ENCODE assay signal across 8 cellular contexts in the genomic region with DNA sequence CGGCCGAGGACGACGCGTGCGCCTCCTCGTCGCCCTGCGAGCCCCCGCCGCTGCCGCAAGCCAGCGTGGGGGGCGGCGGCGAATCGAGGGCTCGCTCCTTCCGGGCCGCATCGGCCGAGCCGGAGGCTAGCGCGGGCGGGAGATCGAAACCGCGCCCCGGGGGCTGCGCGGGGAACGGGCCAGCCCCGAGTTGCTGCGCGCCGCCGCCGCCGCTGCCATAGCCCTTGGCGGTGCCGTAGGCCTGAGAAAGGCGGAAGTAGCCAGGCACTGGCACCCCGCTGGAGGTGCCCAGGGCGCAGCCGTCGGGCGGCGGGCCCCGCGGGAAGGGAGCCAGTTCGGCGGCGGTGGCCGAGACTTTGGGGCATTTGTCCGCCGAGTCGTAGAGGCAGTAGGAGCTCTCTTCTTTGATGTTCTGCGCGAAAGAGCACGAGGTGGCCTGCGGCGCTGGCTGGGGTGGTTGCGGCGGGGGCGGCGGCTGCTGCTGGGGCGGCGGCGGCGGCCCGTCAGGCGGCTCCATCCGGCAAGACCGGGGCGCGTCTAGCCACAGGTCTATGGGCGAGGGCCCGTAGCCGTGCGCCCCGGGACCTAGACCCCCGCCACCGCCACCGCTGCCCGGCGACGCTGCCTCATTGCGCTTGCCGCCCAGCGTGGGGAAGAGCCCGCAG. TPM values are rescaled to one million over a fixed set of nuclear protein-coding genes. Genes with fewer than 3 reads are reported as not detected.
A peak's percentile ranks its signal among the peaks of the same experiment; 100 is the strongest.
DNase-seq lines count a peak whose midpoint lies in the region; ATAC-seq and TF ChIP-seq lines count a peak whose summit lies in the region.

No MANE protein-coding gene starts in this region.

- WGBS in smooth muscle cell (ENCODE audit: low lambda C conversion rate), result under 1% methylated on average over 70 of the region's 92 CpGs

- peak overlapping the region; percentile 67 for H3K4me3 ChIP-seq in smooth muscle cell

- H3F3A ChIP-seq in smooth muscle cell (ENCODE audit: low read depth), result peaks cover 4% of the 10 kb centered on the region

- H3K79me2 ChIP-seq in smooth muscle cell (ENCODE audit: low read depth), result peaks cover 100% of the 10 kb centered on the region

- no peak overlapping the region for H3K4me3 Mint-ChIP-seq in activated naive CD4-positive, alpha-beta T cell treated with anti-CD3 and anti-CD28 coated beads, Interleukin-2, amount 10 ng/mL, durations not matched to agents 7 days and 5 days
- H3K4me3 Mint-ChIP-seq in activated naive CD4-positive, alpha-beta T cell treated with anti-CD3 and anti-CD28 coated beads for 36 hours, result no peak overlapping the region

- no peaks in the 10 kb centered on the region for H3K9me3 ChIP-seq in smooth muscle cell (replicated peaks; ENCODE audit: low read depth)

- no peak for TF ChIP-seq CTCF in VCaP (conservative IDR thresholded peaks at IDR 0.05)
- TF ChIP-seq CTCF in smooth muscle cell (IDR thresholded peaks at IDR 0.05; ENCODE audit: borderline replicate concordance, insufficient read depth, poor library complexity, severe bottlenecking), result no peak

- H2AFZ ChIP-seq in smooth muscle cell (ENCODE audit: low read depth), result no peak overlapping the region

- H3K36me3 ChIP-seq in smooth muscle cell (ENCODE audit: low read depth), result no peaks in the 10 kb centered on the region

- H3K36me3 Mint-ChIP-seq in activated naive CD4-positive, alpha-beta T cell treated with anti-CD3 and anti-CD28 coated beads, Interleukin-2, amount 10 ng/mL, durations not matched to agents 7 days and 5 days, result peaks cover 8% of the 10 kb centered on the region
- H3K36me3 Mint-ChIP-seq in activated naive CD4-positive, alpha-beta T cell treated with anti-CD3 and anti-CD28 coated beads for 36 hours (ENCODE audit: low read depth), result no peaks in the 10 kb centered on the region

- peaks cover 98% of the 10 kb centered on the region for H3K27me3 Mint-ChIP-seq in activated naive CD4-positive, alpha-beta T cell treated with anti-CD3 and anti-CD28 coated beads, Interleukin-2, amount 10 ng/mL, durations not matched to agents 7 days and 5 days
- H3K27me3 Mint-ChIP-seq in activated naive CD4-positive, alpha-beta T cell treated with anti-CD3 and anti-CD28 coated beads for 36 hours (ENCODE audit: low read depth), result peaks cover 65% of the 10 kb centered on the region

- intact Hi-C loops in activated naive CD4-positive, alpha-beta T cell treated with anti-CD3 and anti-CD28 coated beads for 36 hours (cut with micrococcal nuclease), result loop anchor here (1.0 to 5.0 kb wide), 2 partner anchors 11 to 69 kb away; a partner anchor contains a TSS
- intact Hi-C loops in left ventricle myocardium superior (cut with micrococcal nuclease), result no loop called here

- peaks cover 40% of the 10 kb centered on the region for H4K20me1 ChIP-seq in smooth muscle cell (ENCODE audit: low read depth)

- peaks cover 25% of the 10 kb centered on the region for H3K27me3 ChIP-seq in smooth muscle cell (ENCODE audit: low read depth)

- no peaks in the 10 kb centered on the region for H3K4me1 ChIP-seq in smooth muscle cell (ENCODE audit: low read depth)

- H3K27ac Mint-ChIP-seq in activated naive CD4-positive, alpha-beta T cell treated with anti-CD3 and anti-CD28 coated beads, Interleukin-2, amount 10 ng/mL, durations not matched to agents 7 days and 5 days, result no peak overlapping the region
- H3K27ac Mint-ChIP-seq in activated naive CD4-positive, alpha-beta T cell treated with anti-CD3 and anti-CD28 coated beads for 36 hours, result no peak overlapping the region

- peak; percentile 21 for DNase-seq in activated naive CD4-positive, alpha-beta T cell treated with anti-CD3 and anti-CD28 coated beads, Interleukin-2, amount 10 ng/mL, durations not matched to agents 7 days and 5 days
- DNase-seq in activated naive CD4-positive, alpha-beta T cell treated with anti-CD3 and anti-CD28 coated beads for 36 hours, result no peak
- DNase-seq in left ventricle myocardium superior (no peak), smooth muscle cell (lab: John Stamatoyannopoulos, UW; ENCODE audit: unreplicated experiment) (no peak), T-helper 9 cell (no peak)

- H3K27ac ChIP-seq in VCaP (peak overlapping the region; percentile 99), smooth muscle cell (ENCODE audit: low read depth) (peak overlapping the region; percentile 95)

- peak overlapping the region; percentile 88 for H3K9ac ChIP-seq in smooth muscle cell (ENCODE audit: low read depth)

- ATAC-seq in left ventricle myocardium superior (peak; percentile 30), GM18520 (IDR thresholded peaks at IDR 0.05; ENCODE audit: unreplicated experiment) (no peak), GM19452 (IDR thresholded peaks at IDR 0.05; ENCODE audit: unreplicated experiment) (no peak)

- CTCF ChIA-PET in activated naive CD4-positive, alpha-beta T cell treated with anti-CD3 and anti-CD28 coated beads, Interleukin-2, amount 10 ng/mL, durations not matched to agents 7 days and 5 days (lab: Charles Lee), result interaction anchor here (2.3 kb wide), 1 partner anchor 23 kb away, joined by 6 read pairs; no protein-coding TSS in a partner anchor
- CTCF ChIA-PET in activated naive CD4-positive, alpha-beta T cell treated with anti-CD3 and anti-CD28 coated beads for 36 hours (lab: Charles Lee), result interaction anchor here (0.6 kb wide), 1 partner anchor 370 kb away, joined by 3 read pairs; no protein-coding TSS in a partner anchor

- no peaks in the 10 kb centered on the region for H3K9me3 Mint-ChIP-seq in activated naive CD4-positive, alpha-beta T cell treated with anti-CD3 and anti-CD28 coated beads, Interleukin-2, amount 10 ng/mL, durations not matched to agents 7 days and 5 days
- no peaks in the 10 kb centered on the region for H3K9me3 Mint-ChIP-seq in activated naive CD4-positive, alpha-beta T cell treated with anti-CD3 and anti-CD28 coated beads for 36 hours

- peaks cover 10% of the 10 kb centered on the region for H3K4me1 Mint-ChIP-seq in activated naive CD4-positive, alpha-beta T cell treated with anti-CD3 and anti-CD28 coated beads, Interleukin-2, amount 10 ng/mL, durations not matched to agents 7 days and 5 days
- H3K4me1 Mint-ChIP-seq in activated naive CD4-positive, alpha-beta T cell treated with anti-CD3 and anti-CD28 coated beads for 36 hours (ENCODE audit: low read depth), result peaks cover 24% of the 10 kb centered on the region

- peak overlapping the region; percentile 89 for H3K4me2 ChIP-seq in smooth muscle cell

RNA-seq across cellular contexts. Expression of a gene that starts 0.6 kb away (rescaled TPM):
- not detected for total RNA-seq in activated naive CD4-positive, alpha-beta T cell treated with anti-CD3 and anti-CD28 coated beads for 36 hours
- not detected for total RNA-seq in left ventricle myocardium superior
- 35.7 and 53.6 TPM in 2 replicates for total RNA-seq in smooth muscle cell
- polyA plus RNA-seq in smooth muscle cell, result 37.6 and 39.4 TPM in 2 replicates

RNA-seq across cellular contexts. Expression of a gene that starts 8.2 kb away (rescaled TPM):
- total RNA-seq in activated naive CD4-positive, alpha-beta T cell treated with anti-CD3 and anti-CD28 coated beads for 36 hours, result not detected
- total RNA-seq in left ventricle myocardium superior (not detected), smooth muscle cell (22.9 and 35.8 TPM in 2 replicates)
- polyA plus RNA-seq in smooth muscle cell, result 12.6 and 19.2 TPM in 2 replicates

RNA-seq across cellular contexts. Expression of a gene that starts 11.5 kb away (rescaled TPM):
- not detected for total RNA-seq in activated naive CD4-positive, alpha-beta T cell treated with anti-CD3 and anti-CD28 coated beads for 36 hours
- total RNA-seq in left ventricle myocardium superior, result not detected
- 18.2 and 20.3 TPM in 2 replicates for total RNA-seq in smooth muscle cell
- polyA plus RNA-seq in smooth muscle cell, result 25.2 and 27.7 TPM in 2 replicates

RNA-seq across cellular contexts. Expression of a gene that starts 17.1 kb away (rescaled TPM):
- not detected for total RNA-seq in activated naive CD4-positive, alpha-beta T cell treated with anti-CD3 and anti-CD28 coated beads for 36 hours
- not detected for total RNA-seq in left ventricle myocardium superior
- 0.72 TPM in 1 of 2 replicates, not detected in the other for total RNA-seq in smooth muscle cell
- 1.2 and 1.6 TPM in 2 replicates for polyA plus RNA-seq in smooth muscle cell

RNA-seq across cellular contexts. Expression of a gene that starts 21.2 kb away (rescaled TPM):
- total RNA-seq in activated naive CD4-positive, alpha-beta T cell treated with anti-CD3 and anti-CD28 coated beads for 36 hours, result not detected
- total RNA-seq in left ventricle myocardium superior (0.72 TPM), smooth muscle cell (0.13 TPM in 1 of 2 replicates, not detected in the other)
- polyA plus RNA-seq in smooth muscle cell, result 0.31 and 0.83 TPM in 2 replicates

Comparison
In these comparisons a context has a peak if more than half of its experiments do, and no peak if none do; other contexts are left out.
1. RNA of a gene that starts 0.6 kb away (total RNA-seq): 35.7 to 53.6 TPM in smooth muscle cell; not detected in activated naive CD4-positive, alpha-beta T cell treated with anti-CD3 and anti-CD28 coated beads for 36 hours and not detected in left ventricle myocardium superior (single experiment); every median in the first group is over 10 times any median in the second.
2. RNA of a gene that starts 8.2 kb away (total RNA-seq): 22.9 to 35.8 TPM in smooth muscle cell; not detected in activated naive CD4-positive, alpha-beta T cell treated with anti-CD3 and anti-CD28 coated beads for 36 hours and not detected in left ventricle myocardium superior (single experiment); every median in the first group is over 10 times any median in the second.
3. RNA of a gene that starts 11.5 kb away (total RNA-seq): 18.2 to 20.3 TPM in smooth muscle cell; not detected in activated naive CD4-positive, alpha-beta T cell treated with anti-CD3 and anti-CD28 coated beads for 36 hours and not detected in left ventricle myocardium superior (single experiment); every median in the first group is over 10 times any median in the second.